In the genomic region with DNA sequence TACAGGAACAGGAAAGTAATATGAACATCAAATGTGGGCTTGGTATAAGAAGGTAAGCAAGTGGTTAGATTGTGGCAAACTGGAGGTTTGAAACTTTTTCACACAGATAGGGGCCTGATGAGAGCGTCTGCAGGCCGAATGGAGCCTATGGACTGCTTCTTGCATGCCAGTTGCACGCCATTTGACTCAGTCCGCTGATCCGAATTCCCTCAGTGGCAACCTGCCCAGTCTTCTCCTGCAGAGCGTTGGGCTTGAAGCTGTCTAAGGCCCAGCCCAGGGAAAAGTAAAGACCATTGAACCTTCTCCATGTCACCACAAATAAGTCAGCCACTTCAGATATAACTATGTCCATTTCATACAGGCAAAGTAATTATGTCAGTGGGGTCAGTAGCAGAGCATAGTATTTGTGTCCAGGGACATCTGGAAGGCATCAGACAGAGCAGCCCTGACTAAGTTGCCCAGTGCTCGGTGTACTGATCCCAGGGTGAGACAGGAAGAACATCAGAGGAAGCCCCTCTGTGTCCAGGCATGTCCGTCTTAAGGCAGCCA, we compare ENCODE assay signal across 9 cellular contexts. TPM values are rescaled to one million over a fixed set of nuclear protein-coding genes. Genes with fewer than 3 reads are reported as not detected.
A peak's percentile ranks its signal among the peaks of the same experiment; 100 is the strongest.
DNase-seq lines count a peak whose midpoint lies in the region; ATAC-seq, FAIRE-seq and TF ChIP-seq lines count a peak whose summit lies in the region.
"Had no signal": no experiment of that assay in that cellular context is flagged by ENCODE, and none has a peak within 500 bp of the region (broad histone marks: within the 10 kb centered on the region; RNA-seq: fewer than 3 reads in every experiment).

No MANE protein-coding gene starts in this region.

- peaks cover 73% of the 10 kb centered on the region for H3F3A ChIP-seq in GM23248 (ENCODE audit: insufficient read depth)

- no peaks in the 10 kb centered on the region for H3K27me3 Mint-ChIP-seq in activated CD4-positive, alpha-beta memory T cell treated with anti-CD3 and anti-CD28 coated beads, Interleukin-2, amount 10 ng/mL, durations not matched to agents 7 days and 5 days
- no peaks in the 10 kb centered on the region for H3K27me3 Mint-ChIP-seq in Caco-2 (ENCODE audit: insufficient read depth, unreplicated experiment)

- no peak overlapping the region for H3K4me3 Mint-ChIP-seq in activated CD4-positive, alpha-beta memory T cell treated with anti-CD3 and anti-CD28 coated beads, Interleukin-2, amount 10 ng/mL, durations not matched to agents 7 days and 5 days
- H3K4me3 Mint-ChIP-seq in Caco-2 (ENCODE audit: unreplicated experiment): no peak overlapping the region

- in situ Hi-C loops in GM23248 (cut with MboI): no loop called here

- H4K20me1 ChIP-seq in GM23248 (ENCODE audit: insufficient read depth): no peaks in the 10 kb centered on the region
- H4K20me1 ChIP-seq in endothelial cell of umbilical vein (replicated peaks; ENCODE audit: control insufficient read depth, extremely low read depth, insufficient read depth, low read length): no peaks in the 10 kb centered on the region

- peaks cover 61% of the 10 kb centered on the region for H3K36me3 Mint-ChIP-seq in activated CD4-positive, alpha-beta memory T cell treated with anti-CD3 and anti-CD28 coated beads, Interleukin-2, amount 10 ng/mL, durations not matched to agents 7 days and 5 days (ENCODE audit: low read depth)
- H3K36me3 Mint-ChIP-seq in Caco-2 (ENCODE audit: insufficient read depth, unreplicated experiment): peaks cover 38% of the 10 kb centered on the region

- DNase-seq in GM23248 (peak; percentile 88), endothelial cell of umbilical vein (ENCODE audit: low read depth, low spot score) (no peak), spleen (no peak), Caco-2 (no peak), H7 (no peak), A673 (ENCODE audit: low spot score) (no peak)
- DNase-seq in activated CD4-positive, alpha-beta memory T cell treated with anti-CD3 and anti-CD28 coated beads, Interleukin-2, amount 10 ng/mL, durations not matched to agents 7 days and 5 days: no peak
- DNase-seq: SW 1271 had no signal

- no peaks in the 10 kb centered on the region for H3K9me1 ChIP-seq in endothelial cell of umbilical vein (replicated peaks; ENCODE audit: control insufficient read depth, extremely low read depth, insufficient read depth, low read length)

- H3K9ac ChIP-seq in GM23248 (peak overlapping the region; percentile 81), endothelial cell of umbilical vein (replicated peaks; ENCODE audit: extremely low read depth, insufficient read depth, low read length) (no peak overlapping the region)

- H3K4me2 ChIP-seq in GM23248 (ENCODE audit: unreplicated experiment): peak overlapping the region; percentile 79
- no peak overlapping the region for H3K4me2 ChIP-seq in endothelial cell of umbilical vein (ENCODE audit: insufficient read depth, low read length)

- peaks cover 62% of the 10 kb centered on the region for H3K4me1 Mint-ChIP-seq in activated CD4-positive, alpha-beta memory T cell treated with anti-CD3 and anti-CD28 coated beads, Interleukin-2, amount 10 ng/mL, durations not matched to agents 7 days and 5 days
- peaks cover 21% of the 10 kb centered on the region for H3K4me1 Mint-ChIP-seq in Caco-2 (ENCODE audit: low read depth, unreplicated experiment)

- no peak overlapping the region for H2AFZ ChIP-seq in GM23248
- H2AFZ ChIP-seq in endothelial cell of umbilical vein (ENCODE audit: low read depth, low read length): no peak overlapping the region

- FAIRE-seq in endothelial cell of umbilical vein (lab: Jason Lieb, UNC): no peak

- H3K79me2 ChIP-seq in GM23248 (ENCODE audit: insufficient read depth): peaks cover 97% of the 10 kb centered on the region
- peaks cover 46% of the 10 kb centered on the region for H3K79me2 ChIP-seq in endothelial cell of umbilical vein (ENCODE audit: control insufficient read depth, insufficient read depth, low read length)

- BruUV-seq in endothelial cell of umbilical vein (replicated peaks; lab: Mats Ljungman, UMichigan) (no TSS peak), Caco-2 (replicated peaks; lab: Mats Ljungman, UMichigan) (no TSS peak), A673 (replicated peaks; lab: Mats Ljungman, UMichigan) (no TSS peak)

- H3K4me1 ChIP-seq in GM23248 (ENCODE audit: insufficient read depth): peaks cover 67% of the 10 kb centered on the region
- peaks cover 57% of the 10 kb centered on the region for H3K4me1 ChIP-seq in endothelial cell of umbilical vein (ENCODE audit: control insufficient read depth, extremely low read depth, insufficient read depth, low read length)
- H3K4me1 ChIP-seq in spleen: peaks cover 38 to 87% (median 61%) of the 10 kb centered on the region in 6 donors
- H3K4me1 ChIP-seq in Caco-2: peaks cover 24% of the 10 kb centered on the region
- peaks cover 41% of the 10 kb centered on the region for H3K4me1 ChIP-seq in A673 (ENCODE audit: insufficient read depth, low read length, poor library complexity, severe bottlenecking)

- H3K27me3 ChIP-seq in GM23248 (replicated peaks; ENCODE audit: insufficient read depth) (no peaks in the 10 kb centered on the region), endothelial cell of umbilical vein (ENCODE audit: control insufficient read depth in 2 of 2, insufficient read depth in 2 of 2, low read length in 2 of 2) (no peaks in the 10 kb centered on the region), spleen (replicated peaks in 1 of 7) (no peaks in the 10 kb centered on the region), Caco-2 (replicated peaks; ENCODE audit: control insufficient read depth, insufficient read depth, low read length) (no peaks in the 10 kb centered on the region), H7 (ENCODE audit: control insufficient read depth, insufficient read depth, low read length) (peaks cover 16% of the 10 kb centered on the region), A673 (replicated peaks; ENCODE audit: insufficient read depth, low read depth, low read length, poor library complexity) (no peaks in the 10 kb centered on the region)

- no peaks in the 10 kb centered on the region for H3K9me3 Mint-ChIP-seq in activated CD4-positive, alpha-beta memory T cell treated with anti-CD3 and anti-CD28 coated beads, Interleukin-2, amount 10 ng/mL, durations not matched to agents 7 days and 5 days
- H3K9me3 Mint-ChIP-seq in Caco-2 (ENCODE audit: unreplicated experiment): no peaks in the 10 kb centered on the region

- POLR2A ChIA-PET in activated CD4-positive, alpha-beta memory T cell treated with anti-CD3 and anti-CD28 coated beads, Interleukin-2, amount 10 ng/mL, durations not matched to agents 7 days and 5 days (lab: Charles Lee): interaction anchor here (0.6 to 15.6 kb wide), 13 partner anchors 10 to 463 kb away, joined by 3 to 320 read pairs (median 4); a partner anchor contains a TSS
- POLR2A ChIA-PET in endothelial cell of umbilical vein (lab: Charles Lee): no interaction called here
- POLR2A ChIA-PET in Caco-2 (lab: Charles Lee): no interaction called here
- POLR2A ChIA-PET in A673 (lab: Charles Lee; ENCODE audit: low non-redundant PET): no interaction called here

- 37 to 41% methylated on average over 8 of the region's 8 CpGs for WGBS in GM23248 (ENCODE audit: low coverage in 1 of 2, low lambda C conversion rate in 2 of 2, missing lambda C conversion rate in 2 of 2), 2 experiments
- WGBS in spleen, 5 donors: 65 to 86% (median 76%) methylated on average over 8 of the region's 8 CpGs

- no peak for ATAC-seq in GM19455 (IDR thresholded peaks at IDR 0.05; ENCODE audit: unreplicated experiment)

- intact Hi-C loops in endothelial cell of umbilical vein (cut with micrococcal nuclease): no loop called here
- intact Hi-C loops in spleen (cut with DNase I; ENCODE audit: low total_unique reads): no loop called here
- intact Hi-C loops in Caco-2 (cut with micrococcal nuclease; ENCODE audit: unreplicated experiment): no loop called here
- intact Hi-C loops in A673 (cut with micrococcal nuclease; ENCODE audit: unreplicated experiment): no loop called here

- H3K4me3 ChIP-seq in GM23248 (no peak overlapping the region), endothelial cell of umbilical vein (replicated peaks in 1 of 3; ENCODE audit: insufficient read depth in 1 of 3, low read depth in 1 of 3, low read length in 3 of 3) (no peak overlapping the region), spleen (peak overlapping the region in 1 of 8 donors; percentile 18), Caco-2 (ENCODE audit: low read depth, low read length) (no peak overlapping the region), H7 (ENCODE audit: insufficient read depth, low read depth, low read length) (no peak overlapping the region), A673 (ENCODE audit: low read depth, low read length, poor library complexity, severe bottlenecking) (no peak overlapping the region)

- no peak for TF ChIP-seq CTCF in endothelial cell of umbilical vein (IDR thresholded peaks at IDR 0.05; ENCODE audit: extremely low read depth in 1 of 2, insufficient read depth in 1 of 2, low read depth in 1 of 2, low read length in 2 of 2)
- no peak for TF ChIP-seq CTCF in spleen (IDR thresholded peaks at IDR 0.05 in 8 of 11, conservative IDR thresholded peaks at IDR 0.05 in 3 of 11)
- no peak for TF ChIP-seq CTCF in Caco-2 (IDR thresholded peaks at IDR 0.05; ENCODE audit: insufficient read depth in 1 of 2, low read depth in 1 of 2, low read length in 1 of 2, severe bottlenecking in 1 of 2, unreplicated experiment in 1 of 2)
- no peak for TF ChIP-seq CTCF in A673 (conservative IDR thresholded peaks at IDR 0.05; ENCODE audit: low read depth, low read length)

- H3K27ac Mint-ChIP-seq in activated CD4-positive, alpha-beta memory T cell treated with anti-CD3 and anti-CD28 coated beads, Interleukin-2, amount 10 ng/mL, durations not matched to agents 7 days and 5 days: peak overlapping the region; percentile 99
- H3K27ac Mint-ChIP-seq in Caco-2 (ENCODE audit: unreplicated experiment): no peak overlapping the region

- H3K9me3 ChIP-seq in GM23248 (ENCODE audit: low read depth): no peaks in the 10 kb centered on the region
- no peaks in the 10 kb centered on the region for H3K9me3 ChIP-seq in endothelial cell of umbilical vein (replicated peaks; ENCODE audit: control insufficient read depth, insufficient read depth, low read length)
- no peaks in the 10 kb centered on the region for H3K9me3 ChIP-seq in spleen
- no peaks in the 10 kb centered on the region for H3K9me3 ChIP-seq in Caco-2
- no peaks in the 10 kb centered on the region for H3K9me3 ChIP-seq in A673 (ENCODE audit: low read depth, low read length, poor library complexity, severe bottlenecking)

- TF ChIP-seq POLR2A in endothelial cell of umbilical vein (IDR thresholded peaks at IDR 0.05; ENCODE audit: low read depth, low read length): no peak
- TF ChIP-seq POLR2A in spleen (IDR thresholded peaks at IDR 0.05): no peak

- dilution Hi-C loops in endothelial cell of umbilical vein (cut with MboI; ENCODE audit: extremely low pct_ligation_motif_present, low sequenced_read_pairs): no loop called here

- H3K27ac ChIP-seq in GM23248 (peak overlapping the region; percentile 92), endothelial cell of umbilical vein (ENCODE audit: insufficient read depth, low read depth, low read length) (peak overlapping the region; percentile 31), spleen (peak overlapping the region; percentile 69 to 96 (median 86)), A673 (ENCODE audit: low read depth, low read length, poor library complexity, severe bottlenecking) (no peak overlapping the region)

- CTCF ChIA-PET in activated CD4-positive, alpha-beta memory T cell treated with anti-CD3 and anti-CD28 coated beads, Interleukin-2, amount 10 ng/mL, durations not matched to agents 7 days and 5 days (lab: Charles Lee): interaction anchor here (0.6 to 2.4 kb wide), 5 partner anchors 28 to 110 kb away, joined by 3 to 11 read pairs (median 3); no protein-coding TSS in a partner anchor
- CTCF ChIA-PET in endothelial cell of umbilical vein (lab: Charles Lee) (interaction anchor here (3.9 to 4.5 kb wide), 2 partner anchors 26 to 53 kb away, joined by 16 to 37 read pairs; no protein-coding TSS in a partner anchor), Caco-2 (lab: Charles Lee) (no interaction called here), A673 (lab: Charles Lee) (no interaction called here)

- H3K9me2 ChIP-seq in GM23248 (ENCODE audit: insufficient read depth): no peaks in the 10 kb centered on the region

- peaks cover 28% of the 10 kb centered on the region; the same call in 1 of the 2 replicates for H3K36me3 ChIP-seq in GM23248 (ENCODE audit: low read depth)
- peaks cover 5 to 17% of the 10 kb centered on the region in 2 experiments for H3K36me3 ChIP-seq in endothelial cell of umbilical vein (ENCODE audit: control insufficient read depth in 2 of 2, extremely low read depth in 1 of 2, insufficient read depth in 2 of 2, low read length in 2 of 2)
- H3K36me3 ChIP-seq in spleen: peaks cover 0 to 68% (median 16%) of the 10 kb centered on the region in 6 donors
- H3K36me3 ChIP-seq in Caco-2 (ENCODE audit: control insufficient read depth, insufficient read depth, low read length): peaks cover 12% of the 10 kb centered on the region
- no peaks in the 10 kb centered on the region for H3K36me3 ChIP-seq in H7 (replicated peaks; ENCODE audit: control insufficient read depth, insufficient read depth, low read length)
- no peaks in the 10 kb centered on the region for H3K36me3 ChIP-seq in A673 (ENCODE audit: insufficient read depth, low read length, poor library complexity, severe bottlenecking)

RNA-seq across cellular contexts. Expression of a gene that starts 45.9 kb away (rescaled TPM):
- total RNA-seq in GM23248 (2014; rRNA removed; shearing (Covaris generic)): 159 and 175 TPM in 2 replicates
- 107 and 112 TPM in 2 replicates for polyA plus RNA-seq in GM23248 (2016; fragmentation: Nextera tagmentation; extraction: Ambion mirVana)
- 10 to 100 TPM; 36.0 to 39.6 TPM for total RNA-seq in activated CD4-positive, alpha-beta memory T cell treated with anti-CD3 and anti-CD28 coated beads, Interleukin-2, amount 10 ng/mL, durations not matched to agents 7 days and 5 days
- total RNA-seq in endothelial cell of umbilical vein: 83.4 and 85.2 TPM in 2 replicates
- 25.5 and 31.1 TPM in 2 replicates for polyA plus RNA-seq in endothelial cell of umbilical vein
- 30.2 and 30.5 TPM in 2 replicates for polyA plus RNA-seq in endothelial cell of umbilical vein (2011; cell fraction: cytosol; rRNA removed)
- 57.4 and 59.3 TPM in 2 replicates for polyA plus RNA-seq in endothelial cell of umbilical vein (2011; cell fraction: nucleus; rRNA removed)
- polyA plus RNA-seq in endothelial cell of umbilical vein (2012): 58.5 and 77.2 TPM in 2 replicates
- polyA minus RNA-seq in endothelial cell of umbilical vein: 130 and 159 TPM in 2 replicates
- polyA minus RNA-seq in endothelial cell of umbilical vein (2011; cell fraction: cytosol; rRNA and poly(A)+ RNA removed): 30.9 TPM
- 158 and 229 TPM in 2 replicates for polyA minus RNA-seq in endothelial cell of umbilical vein (2011; cell fraction: nucleus; rRNA and poly(A)+ RNA removed)
- total RNA-seq in spleen: 100 to 1,000 TPM in 2 of 7 donors, 10 to 100 TPM in 5; 42.8 to 122 (median 73.7) TPM
- polyA plus RNA-seq in spleen: 1 to 10 TPM; 4.8 to 8.4 (median 5.6) TPM
- total RNA-seq in Caco-2 (2022): 72.7 and 74.1 TPM in 2 replicates
- 6.7 and 9.5 TPM in 2 replicates for total RNA-seq in H7 (2014; rRNA removed; shearing (Covaris generic))
- total RNA-seq in A673 (2021): 19.1 and 23.7 TPM in 2 replicates

Comparison
In these comparisons a context has a peak if more than half of its experiments do, and no peak if none do; other contexts are left out.
1. CTCF ChIA-PET loops: an anchor here in activated CD4-positive, alpha-beta memory T cell treated with anti-CD3 and anti-CD28 coated beads, Interleukin-2, amount 10 ng/mL, durations not matched to agents 7 days and 5 days (0.6 to 2.4 kb wide) and endothelial cell of umbilical vein (3.9 to 4.5 kb wide); none called in Caco-2 and A673.